Comparison of ENCODE assay signal across 10 cellular contexts in the genomic region with DNA sequence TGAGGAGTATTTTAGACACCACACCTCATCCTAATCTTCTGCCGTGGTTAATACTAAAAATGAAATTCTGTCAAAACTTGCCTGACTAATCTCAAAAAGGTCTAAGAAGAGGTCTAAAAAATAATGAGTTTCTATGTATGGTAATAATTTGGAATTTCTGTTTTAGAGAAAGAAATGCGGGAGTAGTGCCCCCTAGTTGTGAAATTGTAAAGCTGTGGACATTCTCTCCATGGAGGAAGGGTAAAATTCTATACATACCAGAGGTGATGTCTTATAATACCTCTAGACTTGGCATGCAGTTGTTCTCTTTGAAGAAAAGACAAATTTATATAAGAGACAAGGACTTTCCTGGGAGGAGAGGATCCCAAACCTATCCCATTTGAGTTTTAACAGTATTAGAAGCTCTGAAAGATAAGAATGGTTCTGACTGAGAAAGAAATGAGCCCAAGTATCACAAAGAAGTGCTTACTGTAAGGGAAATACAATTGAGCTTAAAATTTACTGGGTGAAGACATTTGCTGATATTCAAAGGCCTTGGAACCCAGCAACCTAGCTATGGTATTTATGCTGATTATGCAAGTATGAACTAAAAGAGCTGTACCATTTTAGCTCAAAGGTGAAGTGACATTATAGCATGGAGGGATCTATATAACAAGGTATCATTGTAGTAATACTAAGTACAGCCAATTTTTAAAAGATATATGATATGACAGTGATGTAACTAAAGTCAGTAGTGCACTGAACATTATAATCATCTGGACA. TPM values are rescaled to one million over a fixed set of nuclear protein-coding genes. Genes with fewer than 3 reads are reported as not detected.
DNase-seq lines count a peak whose midpoint lies in the region; ATAC-seq and TF ChIP-seq lines count a peak whose summit lies in the region.
"Had no signal": no experiment of that assay in that cellular context is flagged by ENCODE, and none has a peak within 500 bp of the region (broad histone marks: within the 10 kb centered on the region; RNA-seq: fewer than 3 reads in every experiment).

No MANE protein-coding gene starts in this region.

- H3K79me2 ChIP-seq in Karpas-422 (ENCODE audit: low read length) (no peaks in the 10 kb centered on the region), mesendoderm (ENCODE audit: control insufficient read depth, insufficient read depth, low read length) (no peaks in the 10 kb centered on the region)

- H3K27ac ChIP-seq in Karpas-422 (ENCODE audit: low read length) (no peak overlapping the region), brain microvascular endothelial cell (no peak overlapping the region), mesendoderm (ENCODE audit: low read depth, low read length) (no peak overlapping the region)

- no peak overlapping the region for H2AK5ac ChIP-seq in mesendoderm (ENCODE audit: low read length)

- H3K4me1 ChIP-seq in Karpas-422 (ENCODE audit: low read length) (no peaks in the 10 kb centered on the region), mesendoderm (ENCODE audit: control insufficient read depth, low read depth, low read length) (no peaks in the 10 kb centered on the region)

- no peak overlapping the region for H3K9ac ChIP-seq in Karpas-422 (ENCODE audit: low read length)
- H3K9ac ChIP-seq in mesendoderm (ENCODE audit: low read length): no peak overlapping the region

- no CpG with 5 or more reads among the region's 2 CpGs for WGBS in mesendoderm (ENCODE audit: extremely low coverage, insufficient coverage, low lambda C conversion rate)

- H3K27me3 ChIP-seq in Karpas-422 (ENCODE audit: low read length): no peaks in the 10 kb centered on the region
- H3K27me3 ChIP-seq in brain microvascular endothelial cell (replicated peaks): no peaks in the 10 kb centered on the region
- H3K27me3 ChIP-seq in mesendoderm (ENCODE audit: insufficient read depth, low read length, poor library complexity): no peaks in the 10 kb centered on the region

- no peak overlapping the region for H2BK15ac ChIP-seq in mesendoderm (replicated peaks; ENCODE audit: low read depth)

- no peak overlapping the region for H3K4me2 ChIP-seq in Karpas-422 (ENCODE audit: low read depth, low read length, poor library complexity, severe bottlenecking)
- no peak overlapping the region for H3K4me2 ChIP-seq in mesendoderm (ENCODE audit: low read length)

- H4K20me1 ChIP-seq in Karpas-422 (ENCODE audit: insufficient read depth, low read depth, low read length): no peaks in the 10 kb centered on the region

- H3K18ac ChIP-seq in mesendoderm (ENCODE audit: low read length): no peak overlapping the region

- ATAC-seq in GM21825 (IDR thresholded peaks at IDR 0.05; ENCODE audit: unreplicated experiment): no peak
- no peak for ATAC-seq in GM21529 (IDR thresholded peaks at IDR 0.05; ENCODE audit: unreplicated experiment)
- ATAC-seq: activated CD8-positive, alpha-beta T cell treated with anti-CD3 and anti-CD28 coated beads, Interleukin-2, amount 10 ng/mL, durations not matched to agents 7 days and 5 days had no signal

- H3K56ac ChIP-seq in mesendoderm (ENCODE audit: low read length): no peak overlapping the region

- peak; percentile 57 for TF ChIP-seq CTCF in brain microvascular endothelial cell (IDR thresholded peaks at IDR 0.05; ENCODE audit: low read depth, low read length, missing control alignments)

- H3K9me3 ChIP-seq in Karpas-422 (ENCODE audit: low read length): peaks cover 2% of the 10 kb centered on the region; the same call in 1 of the 2 replicates

- DNase-seq in DMS53 treated with DMSO at 0.1 percent for 48 hours (lab: John Stamatoyannopoulos, UW; ENCODE audit: unreplicated experiment) (peak; percentile 20), Karpas-422 (peak; percentile 54), brain microvascular endothelial cell (no peak), mesendoderm (peak; percentile 25), ecto neural progenitor cell (ENCODE audit: low spot score) (no peak)
- no peak for DNase-seq in stimulated activated naive CD4-positive, alpha-beta T cell (lab: John Stamatoyannopoulos, UW)
- DNase-seq: naive B cell had no signal

- peaks cover 9% of the 10 kb centered on the region for H3K9me2 ChIP-seq in Karpas-422 (replicated peaks; ENCODE audit: insufficient read depth, low read length)

- no peak overlapping the region for H3K4me3 ChIP-seq in Karpas-422 (ENCODE audit: low read length)
- no peak overlapping the region for H3K4me3 ChIP-seq in brain microvascular endothelial cell (ENCODE audit: low read depth, low read length)
- no peak overlapping the region for H3K4me3 ChIP-seq in mesendoderm (ENCODE audit: low read length)

- no peaks in the 10 kb centered on the region for H3K79me1 ChIP-seq in mesendoderm (ENCODE audit: low read length)

- H2BK120ac ChIP-seq in mesendoderm (ENCODE audit: low read depth, low read length): no peak overlapping the region

- H4K8ac ChIP-seq in mesendoderm (ENCODE audit: low read depth, low read length): no peak overlapping the region

- in situ Hi-C loops in brain microvascular endothelial cell (cut with HindIII; ENCODE audit: low pct_ligation_motif_present, low sequenced_read_pairs): no loop called here

- no peak overlapping the region for H3K23ac ChIP-seq in mesendoderm (ENCODE audit: low read length)

- H3K36me3 ChIP-seq in Karpas-422 (ENCODE audit: insufficient read depth, low read length) (no peaks in the 10 kb centered on the region), brain microvascular endothelial cell (replicated peaks) (no peaks in the 10 kb centered on the region), mesendoderm (ENCODE audit: control insufficient read depth, insufficient read depth, low read length) (no peaks in the 10 kb centered on the region)

- H2AFZ ChIP-seq in Karpas-422 (ENCODE audit: low read length): no peak overlapping the region

- H2BK5ac ChIP-seq in mesendoderm (ENCODE audit: low read length): no peak overlapping the region

- no peak overlapping the region for H4K5ac ChIP-seq in mesendoderm (ENCODE audit: low read length)

- H3K4ac ChIP-seq in mesendoderm (ENCODE audit: low read depth, low read length): no peak overlapping the region

RNA-seq across cellular contexts. Expression of a gene that starts 5.1 kb away (rescaled TPM):
- total RNA-seq in Karpas-422 (2014; rRNA removed; shearing (Covaris generic); ENCODE audit: low replicate concordance): not detected in 2 replicates
- 4.0 TPM for polyA plus RNA-seq in mesendoderm (2013, experiment 1 of 2)
- 3.9 TPM for polyA plus RNA-seq in mesendoderm (2013, experiment 2 of 2)
- total RNA-seq: activated CD8-positive, alpha-beta T cell treated with anti-CD3 and anti-CD28 coated beads, Interleukin-2, amount 10 ng/mL, durations not matched to agents 7 days and 5 days had no signal

Comparison
In these comparisons a context has a peak if more than half of its experiments do, and no peak if none do; other contexts are left out.
1. DNase-seq: peak in DMS53 treated with DMSO at 0.1 percent for 48 hours (single experiment), Karpas-422 (single experiment) and mesendoderm (single experiment); none in brain microvascular endothelial cell (single experiment), stimulated activated naive CD4-positive, alpha-beta T cell (0 of 6) and ecto neural progenitor cell (single experiment).